ENCODE assay signal across 2 cellular contexts in the genomic region with DNA sequence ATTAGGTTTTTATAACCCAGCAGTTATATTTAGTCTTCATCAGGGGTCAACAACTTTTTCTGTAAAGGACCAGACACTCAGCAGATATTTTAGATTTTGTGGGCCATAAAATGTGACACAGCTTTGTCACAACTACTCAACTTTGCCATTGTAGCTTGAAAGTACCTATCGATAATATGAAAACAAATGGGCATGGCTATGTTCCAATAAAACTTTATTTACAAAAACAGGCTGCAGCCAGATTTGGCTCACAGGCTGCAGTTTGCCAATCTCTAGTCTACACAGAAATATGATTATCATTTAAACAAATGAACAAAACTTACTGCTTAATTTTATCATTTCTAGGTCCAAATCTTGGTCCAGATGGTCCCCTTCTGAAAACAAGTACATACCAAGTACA.
TF ChIP-seq lines count a peak whose summit lies in the region.

No MANE protein-coding gene starts in this region.

TF ChIP-seq in GM12878, 131 proteins besides CTCF, POLR2A, EP300 and RAD21:
- TF ChIP-seq, protein P1, sequence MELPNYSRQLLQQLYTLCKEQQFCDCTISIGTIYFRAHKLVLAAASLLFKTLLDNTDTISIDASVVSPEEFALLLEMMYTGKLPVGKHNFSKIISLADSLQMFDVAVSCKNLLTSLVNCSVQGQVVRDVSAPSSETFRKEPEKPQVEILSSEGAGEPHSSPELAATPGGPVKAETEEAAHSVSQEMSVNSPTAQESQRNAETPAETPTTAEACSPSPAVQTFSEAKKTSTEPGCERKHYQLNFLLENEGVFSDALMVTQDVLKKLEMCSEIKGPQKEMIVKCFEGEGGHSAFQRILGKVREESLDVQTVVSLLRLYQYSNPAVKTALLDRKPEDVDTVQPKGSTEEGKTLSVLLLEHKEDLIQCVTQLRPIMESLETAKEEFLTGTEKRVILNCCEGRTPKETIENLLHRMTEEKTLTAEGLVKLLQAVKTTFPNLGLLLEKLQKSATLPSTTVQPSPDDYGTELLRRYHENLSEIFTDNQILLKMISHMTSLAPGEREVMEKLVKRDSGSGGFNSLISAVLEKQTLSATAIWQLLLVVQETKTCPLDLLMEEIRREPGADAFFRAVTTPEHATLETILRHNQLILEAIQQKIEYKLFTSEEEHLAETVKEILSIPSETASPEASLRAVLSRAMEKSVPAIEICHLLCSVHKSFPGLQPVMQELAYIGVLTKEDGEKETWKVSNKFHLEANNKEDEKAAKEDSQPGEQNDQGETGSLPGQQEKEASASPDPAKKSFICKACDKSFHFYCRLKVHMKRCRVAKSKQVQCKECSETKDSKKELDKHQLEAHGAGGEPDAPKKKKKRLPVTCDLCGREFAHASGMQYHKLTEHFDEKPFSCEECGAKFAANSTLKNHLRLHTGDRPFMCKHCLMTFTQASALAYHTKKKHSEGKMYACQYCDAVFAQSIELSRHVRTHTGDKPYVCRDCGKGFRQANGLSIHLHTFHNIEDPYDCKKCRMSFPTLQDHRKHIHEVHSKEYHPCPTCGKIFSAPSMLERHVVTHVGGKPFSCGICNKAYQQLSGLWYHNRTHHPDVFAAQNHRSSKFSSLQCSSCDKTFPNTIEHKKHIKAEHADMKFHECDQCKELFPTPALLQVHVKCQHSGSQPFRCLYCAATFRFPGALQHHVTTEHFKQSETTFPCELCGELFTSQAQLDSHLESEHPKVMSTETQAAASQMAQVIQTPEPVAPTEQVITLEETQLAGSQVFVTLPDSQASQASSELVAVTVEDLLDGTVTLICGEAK (IDR thresholded peaks at IDR 0.05; ENCODE audit: borderline replicate concordance): peak; percentile 68
- TF ChIP-seq, protein P2, sequence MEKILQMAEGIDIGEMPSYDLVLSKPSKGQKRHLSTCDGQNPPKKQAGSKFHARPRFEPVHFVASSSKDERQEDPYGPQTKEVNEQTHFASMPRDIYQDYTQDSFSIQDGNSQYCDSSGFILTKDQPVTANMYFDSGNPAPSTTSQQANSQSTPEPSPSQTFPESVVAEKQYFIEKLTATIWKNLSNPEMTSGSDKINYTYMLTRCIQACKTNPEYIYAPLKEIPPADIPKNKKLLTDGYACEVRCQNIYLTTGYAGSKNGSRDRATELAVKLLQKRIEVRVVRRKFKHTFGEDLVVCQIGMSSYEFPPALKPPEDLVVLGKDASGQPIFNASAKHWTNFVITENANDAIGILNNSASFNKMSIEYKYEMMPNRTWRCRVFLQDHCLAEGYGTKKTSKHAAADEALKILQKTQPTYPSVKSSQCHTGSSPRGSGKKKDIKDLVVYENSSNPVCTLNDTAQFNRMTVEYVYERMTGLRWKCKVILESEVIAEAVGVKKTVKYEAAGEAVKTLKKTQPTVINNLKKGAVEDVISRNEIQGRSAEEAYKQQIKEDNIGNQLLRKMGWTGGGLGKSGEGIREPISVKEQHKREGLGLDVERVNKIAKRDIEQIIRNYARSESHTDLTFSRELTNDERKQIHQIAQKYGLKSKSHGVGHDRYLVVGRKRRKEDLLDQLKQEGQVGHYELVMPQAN (conservative IDR thresholded peaks at IDR 0.05): no peak
- TF ChIP-seq ZSCAN29 (IDR thresholded peaks at IDR 0.05) (no peak), RAD51 (IDR thresholded peaks at IDR 0.05) (no peak), TCF7 (IDR thresholded peaks at IDR 0.05; ENCODE audit: borderline replicate concordance) (no peak), FOS (IDR thresholded peaks at IDR 0.05; ENCODE audit: borderline replicate concordance, extremely low read depth, insufficient read length) (no peak)
- TF ChIP-seq, protein P3, sequence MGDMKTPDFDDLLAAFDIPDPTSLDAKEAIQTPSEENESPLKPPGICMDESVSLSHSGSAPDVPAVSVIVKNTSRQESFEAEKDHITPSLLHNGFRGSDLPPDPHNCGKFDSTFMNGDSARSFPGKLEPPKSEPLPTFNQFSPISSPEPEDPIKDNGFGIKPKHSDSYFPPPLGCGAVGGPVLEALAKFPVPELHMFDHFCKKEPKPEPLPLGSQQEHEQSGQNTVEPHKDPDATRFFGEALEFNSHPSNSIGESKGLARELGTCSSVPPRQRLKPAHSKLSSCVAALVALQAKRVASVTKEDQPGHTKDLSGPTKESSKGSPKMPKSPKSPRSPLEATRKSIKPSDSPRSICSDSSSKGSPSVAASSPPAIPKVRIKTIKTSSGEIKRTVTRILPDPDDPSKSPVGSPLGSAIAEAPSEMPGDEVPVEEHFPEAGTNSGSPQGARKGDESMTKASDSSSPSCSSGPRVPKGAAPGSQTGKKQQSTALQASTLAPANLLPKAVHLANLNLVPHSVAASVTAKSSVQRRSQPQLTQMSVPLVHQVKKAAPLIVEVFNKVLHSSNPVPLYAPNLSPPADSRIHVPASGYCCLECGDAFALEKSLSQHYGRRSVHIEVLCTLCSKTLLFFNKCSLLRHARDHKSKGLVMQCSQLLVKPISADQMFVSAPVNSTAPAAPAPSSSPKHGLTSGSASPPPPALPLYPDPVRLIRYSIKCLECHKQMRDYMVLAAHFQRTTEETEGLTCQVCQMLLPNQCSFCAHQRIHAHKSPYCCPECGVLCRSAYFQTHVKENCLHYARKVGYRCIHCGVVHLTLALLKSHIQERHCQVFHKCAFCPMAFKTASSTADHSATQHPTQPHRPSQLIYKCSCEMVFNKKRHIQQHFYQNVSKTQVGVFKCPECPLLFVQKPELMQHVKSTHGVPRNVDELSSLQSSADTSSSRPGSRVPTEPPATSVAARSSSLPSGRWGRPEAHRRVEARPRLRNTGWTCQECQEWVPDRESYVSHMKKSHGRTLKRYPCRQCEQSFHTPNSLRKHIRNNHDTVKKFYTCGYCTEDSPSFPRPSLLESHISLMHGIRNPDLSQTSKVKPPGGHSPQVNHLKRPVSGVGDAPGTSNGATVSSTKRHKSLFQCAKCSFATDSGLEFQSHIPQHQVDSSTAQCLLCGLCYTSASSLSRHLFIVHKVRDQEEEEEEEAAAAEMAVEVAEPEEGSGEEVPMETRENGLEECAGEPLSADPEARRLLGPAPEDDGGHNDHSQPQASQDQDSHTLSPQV (IDR thresholded peaks at IDR 0.05): no peak

TF ChIP-seq in K562, 482 proteins besides CTCF, POLR2A, EP300 and RAD21:
- TF ChIP-seq, protein P1 (IDR thresholded peaks at IDR 0.05): peak; percentile 89
- TF ChIP-seq, protein P1 (CRISPR knock-in tag; IDR thresholded peaks at IDR 0.05): peak; percentile 65; the same call in 1 of the 2 replicates
- no peak for TF ChIP-seq HMGN3 (IDR thresholded peaks at IDR 0.05; ENCODE audit: borderline replicate concordance, extremely low read depth, insufficient read length, low read depth, low read length)
